ENCODE assay signal across 19 cellular contexts in the genomic region with DNA sequence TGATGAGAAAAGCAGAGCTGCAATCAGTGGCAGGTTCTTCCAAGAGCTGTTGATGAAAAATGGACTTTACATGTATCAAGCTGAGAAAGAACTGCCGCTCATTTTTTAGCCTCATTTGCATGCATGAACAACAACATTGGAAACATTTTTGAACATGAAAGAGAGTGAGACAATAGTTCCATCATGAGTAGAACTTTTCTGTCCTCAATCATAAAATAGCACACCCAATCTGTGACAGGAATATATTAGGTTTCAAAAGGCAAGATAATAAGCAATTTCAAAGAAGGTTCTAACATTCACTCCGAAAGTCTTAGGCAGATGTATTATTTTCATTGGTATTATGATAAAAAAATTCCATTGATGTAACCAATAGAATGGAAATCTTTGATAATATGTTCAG.
DNase-seq lines count a peak whose midpoint lies in the region; ATAC-seq and TF ChIP-seq lines count a peak whose summit lies in the region.
"Had no signal": no experiment of that assay in that cellular context is flagged by ENCODE, and none has a peak within 500 bp of the region (broad histone marks: within the 10 kb centered on the region; RNA-seq: fewer than 3 reads in every experiment).

No MANE protein-coding gene starts in this region.

- no peaks in the 10 kb centered on the region for H3K9me2 ChIP-seq in OCI-LY7 (ENCODE audit: insufficient read depth, low read length)

- no peak for DNase-seq in activated T-cell treated with anti-CD3 and anti-CD28 coated beads, Interleukin-2, amount 50 U/mL, for 24 hours
- DNase-seq in activated T-cell treated with anti-CD3 and anti-CD28 coated beads for 4 hours, result no peak
- no peak for DNase-seq in OCI-LY7 (ENCODE audit: low spot score)
- DNase-seq in neural progenitor cell (ENCODE audit: low spot score), result no peak
- no peak for DNase-seq in GM03348 (ENCODE audit: low spot score)
- DNase-seq: CD4-positive, CD25-positive, alpha-beta regulatory T cell; DMS153; DND-41; MM.1S; NCI-H2029 treated with DMSO at 0.1 percent for 48 hours; OCI-M1; Peyer's patch; SHP77 treated with DMSO at 0.1 percent for 48 hours had no signal

- TF ChIP-seq CTCF in OCI-LY7 (conservative IDR thresholded peaks at IDR 0.05; ENCODE audit: low read length) (no peak), neural progenitor cell (IDR thresholded peaks at IDR 0.05) (no peak)

- H3K79me2 ChIP-seq in OCI-LY7 (ENCODE audit: insufficient read depth, low read depth, low read length) (no peaks in the 10 kb centered on the region), neural progenitor cell (ENCODE audit: low read depth) (no peaks in the 10 kb centered on the region)

- intact Hi-C loops in OCI-LY7 (cut with micrococcal nuclease; ENCODE audit: unreplicated experiment), result no loop called here

- POLR2A ChIA-PET in OCI-LY7 (lab: Charles Lee), result interaction anchor here (0.7 to 1.9 kb wide), 3 partner anchors 17 to 195 kb away, joined by 3 to 5 read pairs (median 4); no protein-coding TSS in a partner anchor

- H2AFZ ChIP-seq in OCI-LY7 (ENCODE audit: low read length) (peak overlapping the region; percentile 32; the same call in 1 of the 2 replicates), neural progenitor cell (replicated peaks) (no peak overlapping the region)

- no peak for ATAC-seq in HG02678 (IDR thresholded peaks at IDR 0.05; ENCODE audit: unreplicated experiment)

- peaks cover 2% of the 10 kb centered on the region for H3K9me3 Mint-ChIP-seq in activated T-cell treated with anti-CD3 and anti-CD28 coated beads, Interleukin-2, amount 50 U/mL, for 24 hours
- peaks cover 3% of the 10 kb centered on the region for H3K9me3 Mint-ChIP-seq in activated naive CD8-positive, alpha-beta T cell (ENCODE audit: low read depth)
- H3K9me3 Mint-ChIP-seq in neural progenitor cell, result peaks cover 6% of the 10 kb centered on the region

- H3K27ac Mint-ChIP-seq in activated T-cell treated with anti-CD3 and anti-CD28 coated beads, Interleukin-2, amount 50 U/mL, for 24 hours, result peak overlapping the region; percentile 88
- H3K27ac Mint-ChIP-seq in activated naive CD8-positive, alpha-beta T cell, result peak overlapping the region; percentile 64
- H3K27ac Mint-ChIP-seq in neural progenitor cell, result peak overlapping the region; percentile 6
- H3K27ac Mint-ChIP-seq: CD4-positive, CD25-positive, alpha-beta regulatory T cell; IgD-negative memory B cell had no signal

- H3K4me1 ChIP-seq in OCI-LY7 (ENCODE audit: insufficient read depth, low read length, poor library complexity, severe bottlenecking) (peaks cover 10% of the 10 kb centered on the region), neural progenitor cell (peaks cover 23% of the 10 kb centered on the region)
- H3K4me1 ChIP-seq: BLaER1, Peyer's patch had no signal

- 0 out of 2 replicates have a peak overlapping the region, but pooled peaks have one; percentile 9 for H3K4me2 ChIP-seq in OCI-LY7 (ENCODE audit: low read length)
- peak overlapping the region; percentile 32 for H3K4me2 ChIP-seq in neural progenitor cell
- H3K4me2 ChIP-seq: BLaER1, KMS-11 had no signal

- H3K4me3 Mint-ChIP-seq in activated T-cell treated with anti-CD3 and anti-CD28 coated beads, Interleukin-2, amount 50 U/mL, for 24 hours, result no peak overlapping the region
- H3K4me3 Mint-ChIP-seq in activated naive CD8-positive, alpha-beta T cell, result no peak overlapping the region
- H3K4me3 Mint-ChIP-seq in neural progenitor cell, result no peak overlapping the region
- H3K4me3 Mint-ChIP-seq: CD4-positive, CD25-positive, alpha-beta regulatory T cell; IgD-negative memory B cell had no signal

- no peaks in the 10 kb centered on the region for H3F3A ChIP-seq in neural progenitor cell (ENCODE audit: low read depth)

- no peaks in the 10 kb centered on the region for H3K27me3 ChIP-seq in neural progenitor cell
- H3K27me3 ChIP-seq: BLaER1, Peyer's patch had no signal

- no peak overlapping the region for H3K4me3 ChIP-seq in OCI-LY7 (ENCODE audit: low read depth, low read length, poor library complexity, severe bottlenecking)
- H3K4me3 ChIP-seq in neural progenitor cell, result no peak overlapping the region
- H3K4me3 ChIP-seq: BLaER1, Peyer's patch had no signal

- peaks cover 49% of the 10 kb centered on the region for H3K4me1 Mint-ChIP-seq in activated T-cell treated with anti-CD3 and anti-CD28 coated beads, Interleukin-2, amount 50 U/mL, for 24 hours (ENCODE audit: low read depth)
- peaks cover 61% of the 10 kb centered on the region for H3K4me1 Mint-ChIP-seq in activated naive CD8-positive, alpha-beta T cell (ENCODE audit: low read depth)
- H3K4me1 Mint-ChIP-seq in neural progenitor cell, result peaks cover 39% of the 10 kb centered on the region

- no peaks in the 10 kb centered on the region for H3K36me3 Mint-ChIP-seq in activated T-cell treated with anti-CD3 and anti-CD28 coated beads, Interleukin-2, amount 50 U/mL, for 24 hours (ENCODE audit: low read depth)
- H3K36me3 Mint-ChIP-seq in activated naive CD8-positive, alpha-beta T cell, result no peaks in the 10 kb centered on the region
- no peaks in the 10 kb centered on the region for H3K36me3 Mint-ChIP-seq in neural progenitor cell
- H3K36me3 Mint-ChIP-seq: CD4-positive, CD25-positive, alpha-beta regulatory T cell; IgD-negative memory B cell had no signal

- no peak overlapping the region for H3K9ac ChIP-seq in neural progenitor cell
- H3K9ac ChIP-seq: BLaER1, KMS-11 had no signal

- CTCF ChIA-PET in OCI-LY7 (lab: Charles Lee; ENCODE audit: unreplicated experiment), result no interaction called here

- H3K9me3 ChIP-seq in OCI-LY7 (ENCODE audit: low read length), result no peaks in the 10 kb centered on the region
- H3K9me3 ChIP-seq in neural progenitor cell (ENCODE audit: low read depth), result no peaks in the 10 kb centered on the region
- H3K9me3 ChIP-seq: BLaER1, Peyer's patch had no signal

- H4K20me1 ChIP-seq in OCI-LY7 (ENCODE audit: insufficient read depth, low read length), result no peaks in the 10 kb centered on the region
- H4K20me1 ChIP-seq in neural progenitor cell (ENCODE audit: low read depth), result no peaks in the 10 kb centered on the region
- H4K20me1 ChIP-seq: BLaER1 had no signal

- no TSS peak for BruUV-seq in OCI-LY7 (replicated peaks; lab: Mats Ljungman, UMichigan)

- no peak overlapping the region for H3K27ac ChIP-seq in OCI-LY7 (ENCODE audit: low read depth, low read length, poor library complexity, severe bottlenecking)
- no peak overlapping the region for H3K27ac ChIP-seq in neural progenitor cell
- H3K27ac ChIP-seq: BLaER1, HL-60, KMS-11, Peyer's patch had no signal

- H3K36me3 ChIP-seq in OCI-LY7 (ENCODE audit: insufficient read depth, low read length) (no peaks in the 10 kb centered on the region), neural progenitor cell (no peaks in the 10 kb centered on the region)
- H3K36me3 ChIP-seq: BLaER1, Peyer's patch had no signal

- no peaks in the 10 kb centered on the region for H3K27me3 Mint-ChIP-seq in activated T-cell treated with anti-CD3 and anti-CD28 coated beads, Interleukin-2, amount 50 U/mL, for 24 hours
- H3K27me3 Mint-ChIP-seq in activated naive CD8-positive, alpha-beta T cell, result no peaks in the 10 kb centered on the region
- no peaks in the 10 kb centered on the region for H3K27me3 Mint-ChIP-seq in neural progenitor cell (ENCODE audit: insufficient read depth, low read depth)
- H3K27me3 Mint-ChIP-seq: CD4-positive, CD25-positive, alpha-beta regulatory T cell had no signal

Comparison
In these comparisons a context has a peak if more than half of its experiments do, and no peak if none do; other contexts are left out.
1. H3K27ac Mint-ChIP-seq: peak in every context shown above with its lines; median percentile 88 in activated T-cell treated with anti-CD3 and anti-CD28 coated beads, Interleukin-2, amount 50 U/mL, for 24 hours; 64 in activated naive CD8-positive, alpha-beta T cell; 6 in neural progenitor cell.